Comparison of ENCODE assay signal across 8 cellular contexts in genomic region chr19:2944775-2945574, GRCh38. TPM values are rescaled to one million over a fixed set of nuclear protein-coding genes. Genes with fewer than 3 reads are reported as not detected.
A peak's percentile ranks its signal among the peaks of the same experiment; 100 is the strongest.
DNase-seq lines count a peak whose midpoint lies in the region; TF ChIP-seq lines count a peak whose summit lies in the region.

Gene ZNF77, minus strand, starts transcription at chr19:2944971. Its CDS starts 131 bp downstream, at chr19:2944840.

- no peaks in the 10 kb centered on the region for H3K36me3 Mint-ChIP-seq in activated naive CD4-positive, alpha-beta T cell treated with anti-CD3 and anti-CD28 coated beads, Interleukin-2, amount 50 U/mL, for 24 hours

- CTCF ChIA-PET in HEK293T (lab: Yijun Ruan, JAX): no interaction called here

- H3K4me3 Mint-ChIP-seq in activated naive CD4-positive, alpha-beta T cell treated with anti-CD3 and anti-CD28 coated beads, Interleukin-2, amount 50 U/mL, for 24 hours: peak within 1 kb of the TSS; percentile 97

- H3K4me1 Mint-ChIP-seq in activated naive CD4-positive, alpha-beta T cell treated with anti-CD3 and anti-CD28 coated beads, Interleukin-2, amount 50 U/mL, for 24 hours: peaks cover 32% of the 10 kb centered on the region

- no peaks in the 10 kb centered on the region for H3K9me3 Mint-ChIP-seq in activated naive CD4-positive, alpha-beta T cell treated with anti-CD3 and anti-CD28 coated beads, Interleukin-2, amount 50 U/mL, for 24 hours

- peak within 1 kb of the TSS; percentile 99 for H3K27ac Mint-ChIP-seq in activated naive CD4-positive, alpha-beta T cell treated with anti-CD3 and anti-CD28 coated beads, Interleukin-2, amount 50 U/mL, for 24 hours

- POLR2A ChIA-PET in HEK293T (lab: Yijun Ruan, JAX): no interaction called here

- no peaks in the 10 kb centered on the region for H3K27me3 Mint-ChIP-seq in activated naive CD4-positive, alpha-beta T cell treated with anti-CD3 and anti-CD28 coated beads, Interleukin-2, amount 50 U/mL, for 24 hours

- DNase-seq in GM03348 (ENCODE audit: low spot score): peak; percentile 100
- peak; percentile 99 for DNase-seq in HEK293T (ENCODE audit: extremely low spot score)
- DNase-seq in NAMALWA (ENCODE audit: low spot score): peak; percentile 98
- DNase-seq in SK-N-DZ (ENCODE audit: low spot score): peak; percentile 98
- DNase-seq in globus pallidus (ENCODE audit: low spot score): peak; percentile 99
- DNase-seq in non-pigmented ciliary epithelial cell (ENCODE audit: low read depth): peak; percentile 98
- peak; percentile 100 for DNase-seq in superior temporal gyrus (ENCODE audit: extremely low spot score)

TF ChIP-seq in HEK293T, 16 proteins besides CTCF, POLR2A, EP300 and RAD21:
- TF ChIP-seq L3MBTL2 (conservative IDR thresholded peaks at IDR 0.05) (peak; percentile 93), SUZ12 (IDR thresholded peaks at IDR 0.05) (no peak), TARDBP (IDR thresholded peaks at IDR 0.05) (peak; percentile 100), FOXK2 (IDR thresholded peaks at IDR 0.05) (no peak), NFRKB (IDR thresholded peaks at IDR 0.05) (no peak), BHLHE40 (IDR thresholded peaks at IDR 0.05; ENCODE audit: borderline replicate concordance) (no peak), PKNOX1 (IDR thresholded peaks at IDR 0.05) (peak; percentile 99), SP1 (IDR thresholded peaks at IDR 0.05) (no peak), ARNT (IDR thresholded peaks at IDR 0.05) (no peak), ELF4 (IDR thresholded peaks at IDR 0.05) (no peak), ZNF384 (IDR thresholded peaks at IDR 0.05) (no peak), HDGF (IDR thresholded peaks at IDR 0.05; ENCODE audit: borderline replicate concordance) (no peak), FOXA1 (IDR thresholded peaks at IDR 0.05) (no peak), FOXM1 (IDR thresholded peaks at IDR 0.05; ENCODE audit: borderline replicate concordance) (no peak), LEF1 (IDR thresholded peaks at IDR 0.05; ENCODE audit: borderline replicate concordance) (peak; percentile 77), CTBP1 (IDR thresholded peaks at IDR 0.05; ENCODE audit: borderline replicate concordance) (peak; percentile 49; the same call in 1 of the 2 replicates)

RNA-seq across cellular contexts. Expression of gene ZNF77, which starts in this region (rescaled TPM):
- polyA plus RNA-seq in SK-N-DZ (2014; cell fraction: cytosol; rRNA removed): 7.0 and 7.5 TPM in 2 replicates
- polyA plus RNA-seq in SK-N-DZ (2014; cell fraction: nucleus; rRNA removed): 8.0 and 8.9 TPM in 2 replicates

Comparison
In these comparisons a context has a peak if more than half of its experiments do, and no peak if none do; other contexts are left out.
1. Peak in every context shown above with its lines: DNase-seq.